ENCODE assay signal across 8 cellular contexts in genomic region chr10:12656518-12657142, GRCh38.
DNase-seq lines count a peak whose midpoint lies in the region; ATAC-seq, FAIRE-seq and TF ChIP-seq lines count a peak whose summit lies in the region.

No MANE protein-coding gene starts in this region.

- peak; percentile 72 for DNase-seq in GM20000 (ENCODE audit: low spot score)
- DNase-seq in NCI-H524 treated with DMSO at 0.1 percent for 48 hours (lab: John Stamatoyannopoulos, UW) = peak; percentile 16
- peak; percentile 30 to 37 (median 35) for DNase-seq in K562 (ENCODE audit: extremely low read depth in 1 of 4, low spot score in 3 of 4)
- peak; percentile 44 for DNase-seq in kidney epithelial cell (ENCODE audit: low read depth)
- DNase-seq in type B pancreatic cell (ENCODE audit: extremely low spot score, unreplicated experiment) = no peak

- no peak overlapping the region for H3K4me2 ChIP-seq in K562 (ENCODE audit: insufficient read depth, low read length)

- H3K9me3 Mint-ChIP-seq in type B pancreatic cell = peaks cover 4% of the 10 kb centered on the region

- TF ChIP-seq CTCF in C4-2B (conservative IDR thresholded peaks at IDR 0.05) (peak; percentile 89), GM20000 (IDR thresholded peaks at IDR 0.05; ENCODE audit: extremely low read depth, missing control alignments) (peak; percentile 39), K562 (IDR thresholded peaks at IDR 0.05 in 2 of 3, conservative IDR thresholded peaks at IDR 0.05 in 1 of 3; ENCODE audit: insufficient read depth in 2 of 3, low read depth in 1 of 3, low read length in 3 of 3) (peak; percentile 33 to 78 (median 49); a peak in 5 of 6 replicates), kidney epithelial cell (IDR thresholded peaks at IDR 0.05; ENCODE audit: insufficient read depth, low read length, poor library complexity, severe bottlenecking) (peak; percentile 77), type B pancreatic cell (conservative IDR thresholded peaks at IDR 0.05) (peak; percentile 75)

- H3K4me3 ChIP-seq in K562 = no peak overlapping the region
- no peak overlapping the region for H3K4me3 ChIP-seq in kidney epithelial cell (ENCODE audit: low read depth, low read length)

- POLR2A ChIA-PET in K562 (lab: Yijun Ruan, JAX) = interaction anchor here (1.0 to 1.3 kb wide), 3 partner anchors 10 to 16 kb away, joined by 3 to 4 read pairs (median 3); no protein-coding TSS in a partner anchor

- intact Hi-C loops in K562 (cut with micrococcal nuclease) = loop anchor here (1.0 kb wide), 1 partner anchor 392 kb away; no protein-coding TSS in a partner anchor

- TF ChIP-seq POLR2A in K562 (conservative IDR thresholded peaks at IDR 0.05) = no peak

- ATAC-seq in K562 (peak; percentile 76), GM19467 (IDR thresholded peaks at IDR 0.05; ENCODE audit: unreplicated experiment) (no peak), HG03175 (IDR thresholded peaks at IDR 0.05; ENCODE audit: unreplicated experiment) (no peak)

- no peaks in the 10 kb centered on the region for H3K4me1 Mint-ChIP-seq in type B pancreatic cell (ENCODE audit: unreplicated experiment)

- no peaks in the 10 kb centered on the region for H4K20me1 ChIP-seq in K562 (replicated peaks; ENCODE audit: control insufficient read depth, insufficient read depth, low read length)

- H3K9me3 ChIP-seq in K562 (replicated peaks; ENCODE audit: control insufficient read depth, insufficient read depth, low read depth, low read length) = no peaks in the 10 kb centered on the region

- WGBS in K562 (ENCODE audit: insufficient coverage, low coverage, missing lambda C conversion rate) = 6% methylated on average over 4 of the region's 4 CpGs

- in situ Hi-C loops in K562 (cut with MboI) = no loop called here

- H3K4me3 Mint-ChIP-seq in type B pancreatic cell = no peak overlapping the region

- no peak overlapping the region for H2AFZ ChIP-seq in K562 (ENCODE audit: low read depth, low read length)

- H3K27me3 Mint-ChIP-seq in type B pancreatic cell = no peaks in the 10 kb centered on the region

- CTCF ChIA-PET in K562 (lab: Yijun Ruan, JAX; ENCODE audit: low intra/inter-chr PET ratio) = interaction anchor here (1.0 to 1.3 kb wide), 3 partner anchors 393 to 442 kb away, joined by 3 to 6 read pairs (median 5); no protein-coding TSS in a partner anchor

- FAIRE-seq in K562 (lab: Jason Lieb, UNC) = peak; percentile 83

- TF ChIP-seq RAD21 in K562 (CRISPR knock-in tag; conservative IDR thresholded peaks at IDR 0.05 in 1 of 2, IDR thresholded peaks at IDR 0.05 in 1 of 2) = peak; percentile 47 to 77; a peak in 3 of 4 replicates

- H3K9me1 ChIP-seq in K562 (ENCODE audit: control insufficient read depth, insufficient read depth, low read length) = no peaks in the 10 kb centered on the region

- H3K27ac Mint-ChIP-seq in type B pancreatic cell = no peak overlapping the region

- no peaks in the 10 kb centered on the region for H3K79me2 ChIP-seq in K562 (ENCODE audit: control insufficient read depth, insufficient read depth, low read length)

- H3K27me3 ChIP-seq in K562 (ENCODE audit: control insufficient read depth in 2 of 2, insufficient read depth in 2 of 2, low read length in 2 of 2) (peaks cover 0 to 4% of the 10 kb centered on the region in 2 experiments; a peak in 1 of 5 replicates), kidney epithelial cell (ENCODE audit: control insufficient read depth, insufficient read depth, low read length) (no peaks in the 10 kb centered on the region)

- no peaks in the 10 kb centered on the region for H3K4me1 ChIP-seq in K562 (replicated peaks in 1 of 2; ENCODE audit: control insufficient read depth in 2 of 2, insufficient read depth in 2 of 2, low read length in 2 of 2)

- no peak overlapping the region for H3K9ac ChIP-seq in K562 (ENCODE audit: insufficient read depth in 1 of 2, low read depth in 2 of 2, low read length in 2 of 2)

- H3K36me3 ChIP-seq in K562 (ENCODE audit: control insufficient read depth, insufficient read depth, low read length) = no peaks in the 10 kb centered on the region
- no peaks in the 10 kb centered on the region for H3K36me3 ChIP-seq in kidney epithelial cell (ENCODE audit: control insufficient read depth, insufficient read depth, low read length)

- peaks cover 4% of the 10 kb centered on the region for H3K36me3 Mint-ChIP-seq in type B pancreatic cell

- no peak for TF ChIP-seq EP300 in K562 (IDR thresholded peaks at IDR 0.05; ENCODE audit: low read length)

- H3K27ac ChIP-seq in C4-2B (no peak overlapping the region), K562 (ENCODE audit: extremely low read depth, low read depth, low read length) (no peak overlapping the region)

- no TSS peak for BruUV-seq in K562 (replicated peaks; lab: Mats Ljungman, UMichigan)

TF ChIP-seq in K562, 482 proteins besides CTCF, POLR2A, EP300 and RAD21:
- TF ChIP-seq ETV5 (CRISPR knock-in tag; IDR thresholded peaks at IDR 0.05; ENCODE audit: low read depth) (no peak), SMC3 (conservative IDR thresholded peaks at IDR 0.05; ENCODE audit: insufficient read depth, low read depth, low read length) (0 out of 2 replicates have a peak, but pooled peaks have one; percentile 23), ZFP1 (CRISPR knock-in tag; IDR thresholded peaks at IDR 0.05) (peak; percentile 100)

Comparison
In these comparisons a context has a peak if more than half of its experiments do, and no peak if none do; other contexts are left out.
1. CTCF ChIP-seq: peak in every context shown above with its lines; median percentile 89 in C4-2B; 77 in kidney epithelial cell; 75 in type B pancreatic cell; 49 in K562; 39 in GM20000.